25 cellular contexts compared by ENCODE assay signal in genomic region chr10:8902926-8903325, GRCh38.
DNase-seq lines count a peak whose midpoint lies in the region; ATAC-seq, FAIRE-seq and TF ChIP-seq lines count a peak whose summit lies in the region.
"Had no signal": no experiment of that assay in that cellular context is flagged by ENCODE, and none has a peak within 500 bp of the region (broad histone marks: within the 10 kb centered on the region; RNA-seq: fewer than 3 reads in every experiment).

No MANE protein-coding gene starts in this region.

- dilution Hi-C loops in keratinocyte (cut with MboI; ENCODE audit: extremely low pct_ligation_motif_present, low sequenced_read_pairs): no loop called here

- no peaks in the 10 kb centered on the region for H3K9me3 ChIP-seq in MG63
- H3K9me3 ChIP-seq in keratinocyte (ENCODE audit: control insufficient read depth, low read depth, low read length): no peaks in the 10 kb centered on the region
- H3K9me3 ChIP-seq: BE2C, BLaER1 had no signal

- H4K20me1 ChIP-seq in keratinocyte (ENCODE audit: control insufficient read depth, extremely low read depth, insufficient read depth, low read length): no peaks in the 10 kb centered on the region
- H4K20me1 ChIP-seq: BLaER1 had no signal

- no peak for TF ChIP-seq CTCF in epithelial cell of esophagus (IDR thresholded peaks at IDR 0.05; ENCODE audit: insufficient read depth, low read depth, low read length, missing control alignments)
- no peak for TF ChIP-seq CTCF in keratinocyte (optimal IDR thresholded peaks at IDR 0.05 in 1 of 3, IDR thresholded peaks at IDR 0.05 in 1 of 3, conservative IDR thresholded peaks at IDR 0.05 in 1 of 3; ENCODE audit: extremely low read depth in 1 of 3, insufficient read depth in 2 of 3, low read length in 3 of 3)

- H3K4me3 ChIP-seq in MG63: no peak overlapping the region
- H3K4me3 ChIP-seq in epithelial cell of esophagus (ENCODE audit: low read length): no peak overlapping the region
- H3K4me3 ChIP-seq in keratinocyte (ENCODE audit: control insufficient read depth in 2 of 3, extremely low read depth in 1 of 3, insufficient read depth in 2 of 3, low read depth in 1 of 3, low read length in 3 of 3): no peak overlapping the region
- H3K4me3 ChIP-seq: BLaER1, GM12878 had no signal

- H3K4me1 ChIP-seq in keratinocyte (ENCODE audit: control insufficient read depth, extremely low read depth, insufficient read depth, low read length): no peaks in the 10 kb centered on the region
- H3K4me1 ChIP-seq: BE2C had no signal

- peak; percentile 55 for FAIRE-seq in keratinocyte (lab: Jason Lieb, UNC)
- FAIRE-seq: A204.1, GM12878, GM12892, GM18507 had no signal

- no peak for ATAC-seq in HG02571 (IDR thresholded peaks at IDR 0.05; ENCODE audit: unreplicated experiment)
- ATAC-seq: GM12878 had no signal

- H3K9ac ChIP-seq in keratinocyte (ENCODE audit: control insufficient read depth, extremely low read depth, insufficient read depth, low read length): no peak overlapping the region
- H3K9ac ChIP-seq: BLaER1 had no signal

- DNase-seq in MG63: peak; percentile 8
- DNase-seq in epithelial cell of esophagus (ENCODE audit: low read depth): peak; percentile 71
- no peak for DNase-seq in keratinocyte (ENCODE audit: low read depth, low spot score)
- DNase-seq in amniotic stem cell (lab: John Stamatoyannopoulos, UW): no peak
- DNase-seq: 8988T; ACHN; BE2C; C1 segment of cervical spinal cord; CD4-positive, alpha-beta memory T cell; CD4-positive, CD25-positive, alpha-beta regulatory T cell; CD8-positive, alpha-beta memory T cell; COR-L47; DMS 273 treated with DMSO at 0.1 percent for 48 hours; DMS153; DMS53; DMS79; DND-41; EL; GDM1 had no signal

- no peak overlapping the region for H2AFZ ChIP-seq in keratinocyte (ENCODE audit: control insufficient read depth, low read length)

- H3K9me1 ChIP-seq in keratinocyte (ENCODE audit: control insufficient read depth, extremely low read depth, insufficient read depth, low read length): no peaks in the 10 kb centered on the region

- H3K36me3 ChIP-seq in MG63: no peaks in the 10 kb centered on the region
- H3K36me3 ChIP-seq in keratinocyte (ENCODE audit: control insufficient read depth in 2 of 2, extremely low read depth in 1 of 2, insufficient read depth in 2 of 2, low read length in 2 of 2): no peaks in the 10 kb centered on the region
- H3K36me3 ChIP-seq: BE2C, BLaER1 had no signal

- H3K27ac ChIP-seq in keratinocyte (ENCODE audit: control insufficient read depth, insufficient read depth, low read length): no peak overlapping the region
- H3K27ac ChIP-seq: BLaER1 had no signal

- no peak overlapping the region for H3K4me2 ChIP-seq in keratinocyte (ENCODE audit: control insufficient read depth, extremely low read depth, insufficient read depth, low read depth, low read length)
- H3K4me2 ChIP-seq: BLaER1 had no signal

- H3K27me3 ChIP-seq in MG63 (no peaks in the 10 kb centered on the region), keratinocyte (ENCODE audit: control insufficient read depth, extremely low read depth, insufficient read depth, low read length) (no peaks in the 10 kb centered on the region)
- H3K27me3 ChIP-seq: BE2C, BLaER1 had no signal

- H3K79me2 ChIP-seq in keratinocyte (ENCODE audit: control insufficient read depth, insufficient read depth, low read length): no peaks in the 10 kb centered on the region

Comparison
In these comparisons a context has a peak if more than half of its experiments do, and no peak if none do; other contexts are left out.
1. DNase-seq: peak in MG63 (single experiment) and epithelial cell of esophagus (single experiment); none in keratinocyte (single experiment) and amniotic stem cell (single experiment).